25 cellular contexts compared by ENCODE assay signal in the genomic region with DNA sequence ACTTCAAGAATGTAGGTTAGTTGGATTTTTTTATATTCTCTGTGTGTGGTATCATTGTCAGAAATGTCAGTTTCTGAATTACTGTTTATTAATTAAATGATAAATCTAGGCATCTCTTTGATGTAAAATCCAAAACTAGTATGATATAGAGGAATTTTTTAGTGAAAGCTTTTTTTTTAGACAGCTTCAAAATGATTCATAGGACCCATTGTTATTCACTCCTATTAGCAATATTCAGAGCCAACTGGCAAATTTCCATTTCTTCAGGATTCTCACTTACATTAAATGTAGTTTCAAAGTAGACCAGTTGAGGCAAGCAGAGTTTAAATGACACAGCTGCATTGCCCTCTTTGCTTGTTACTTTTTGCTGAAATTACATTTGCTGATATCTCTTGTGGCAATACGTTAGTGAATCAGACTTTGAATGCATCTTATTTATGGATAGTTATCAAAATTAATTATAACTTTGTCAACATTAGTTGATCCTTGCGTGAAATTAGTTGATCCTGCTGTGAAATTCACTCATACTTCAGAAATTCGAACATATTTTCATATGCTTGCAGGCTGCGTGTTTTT. TPM values are rescaled to one million over a fixed set of nuclear protein-coding genes. Genes with fewer than 3 reads are reported as not detected.
DNase-seq lines count a peak whose midpoint lies in the region; ATAC-seq, FAIRE-seq and TF ChIP-seq lines count a peak whose summit lies in the region.
"Had no signal": no experiment of that assay in that cellular context is flagged by ENCODE, and none has a peak within 500 bp of the region (broad histone marks: within the 10 kb centered on the region; RNA-seq: fewer than 3 reads in every experiment).

No MANE protein-coding gene starts in this region.

- no peaks in the 10 kb centered on the region; the same call in 1 of the 2 replicates for H4K20me1 ChIP-seq in K562 (replicated peaks; ENCODE audit: control insufficient read depth, insufficient read depth, low read length)

- no peak for ATAC-seq in K562
- ATAC-seq: naive thymus-derived CD4-positive, alpha-beta T cell had no signal

- no peak overlapping the region for H3K27ac ChIP-seq in K562 (ENCODE audit: extremely low read depth, low read depth, low read length)
- H3K27ac ChIP-seq: neutrophil, tibial nerve had no signal

- FAIRE-seq in K562 (lab: Jason Lieb, UNC) = no peak
- no peak for FAIRE-seq in HTR-8/SVneo (lab: Jason Lieb, UNC)

- H3K27me3 ChIP-seq in K562 (ENCODE audit: control insufficient read depth in 2 of 2, insufficient read depth in 2 of 2, low read length in 2 of 2) = no peaks in the 10 kb centered on the region
- H3K27me3 ChIP-seq: neutrophil, tibial nerve had no signal

- TF ChIP-seq POLR2A in K562 (conservative IDR thresholded peaks at IDR 0.05) = no peak

- no peak for TF ChIP-seq RAD21 in K562 (CRISPR knock-in tag; conservative IDR thresholded peaks at IDR 0.05 in 1 of 2, IDR thresholded peaks at IDR 0.05 in 1 of 2)

- POLR2A ChIA-PET in K562 (lab: Yijun Ruan, JAX) = no interaction called here

- no peaks in the 10 kb centered on the region for H3K4me1 ChIP-seq in K562 (replicated peaks in 1 of 2; ENCODE audit: control insufficient read depth in 2 of 2, insufficient read depth in 2 of 2, low read length in 2 of 2)

- no peaks in the 10 kb centered on the region for H3K36me3 ChIP-seq in K562 (ENCODE audit: control insufficient read depth, insufficient read depth, low read length)
- H3K36me3 ChIP-seq: neutrophil, tibial nerve had no signal

- CTCF ChIA-PET in K562 (lab: Yijun Ruan, JAX; ENCODE audit: low intra/inter-chr PET ratio) = no interaction called here

- no peak overlapping the region for H2AFZ ChIP-seq in K562 (ENCODE audit: low read depth, low read length)

- intact Hi-C loops in K562 (cut with micrococcal nuclease) = no loop called here

- 35% methylated on average over 4 of the region's 4 CpGs for WGBS in K562 (ENCODE audit: insufficient coverage, low coverage, missing lambda C conversion rate)

- H3K9ac ChIP-seq in K562 (ENCODE audit: insufficient read depth in 1 of 2, low read depth in 2 of 2, low read length in 2 of 2) = no peak overlapping the region

- H3K4me2 ChIP-seq in K562 (ENCODE audit: insufficient read depth, low read length) = no peak overlapping the region

- TF ChIP-seq CTCF in K562 (IDR thresholded peaks at IDR 0.05 in 2 of 3, conservative IDR thresholded peaks at IDR 0.05 in 1 of 3; ENCODE audit: insufficient read depth in 2 of 3, low read depth in 1 of 3, low read length in 3 of 3) (no peak), fibroblast of pulmonary artery (IDR thresholded peaks at IDR 0.05; ENCODE audit: low read length, missing control alignments) (no peak)

- BruUV-seq in K562 (replicated peaks; lab: Mats Ljungman, UMichigan) = no TSS peak

- in situ Hi-C loops in K562 (cut with MboI) = no loop called here

- no peaks in the 10 kb centered on the region for H3K9me1 ChIP-seq in K562 (ENCODE audit: control insufficient read depth, insufficient read depth, low read length)

- H3K4me3 ChIP-seq in K562 = no peak overlapping the region
- H3K4me3 ChIP-seq in fibroblast of pulmonary artery (replicated peaks; ENCODE audit: low read depth, low read length) = no peak overlapping the region
- H3K4me3 ChIP-seq: tibial nerve had no signal

- TF ChIP-seq EP300 in K562 (IDR thresholded peaks at IDR 0.05; ENCODE audit: low read length) = no peak

- peak; percentile 44 for DNase-seq in NCI-H446 treated with DMSO at 0.1 percent for 48 hours (lab: John Stamatoyannopoulos, UW)
- no peak for DNase-seq in K562 (ENCODE audit: extremely low read depth in 1 of 4, low spot score in 3 of 4)
- DNase-seq in fibroblast of pulmonary artery (ENCODE audit: low read depth) = peak; percentile 83
- DNase-seq in nucleus accumbens (lab: John Stamatoyannopoulos, UW) = no peak
- no peak for DNase-seq in HTR-8/SVneo (ENCODE audit: insufficient read length, low spot score)
- DNase-seq in anterior cingulate cortex (lab: John Stamatoyannopoulos, UW) = no peak
- no peak for DNase-seq in NCI-H526 treated with DMSO at 0.1 percent for 48 hours (lab: John Stamatoyannopoulos, UW)
- DNase-seq: activated CD4-positive, alpha-beta memory T cell treated with anti-CD3 and anti-CD28 coated beads for 36 hours; activated CD4-positive, alpha-beta T cell treated with anti-CD3 and anti-CD28 coated beads for 1 hour; activated CD8-positive, alpha-beta memory T cell treated with anti-CD3 and anti-CD28 coated beads, Interleukin-2, amount 50 U/mL, for 4 hours; activated naive CD4-positive, alpha-beta T cell treated with Interleukin-2 at 50 U/mL for 16 hours; C1 segment of cervical spinal cord; cerebellar nuclear complex; DMS79 treated with DMSO at 0.1 percent for 48 hours; head of caudate nucleus; naive thymus-derived CD4-positive, alpha-beta T cell; NCI-H1092 treated with DMSO at 0.1 percent for 48 hours; NCI-H187 treated with DMSO at 0.1 percent for 48 hours; NCI-H2171; NCI-H510A; Right ventricle myocardium superior; stimulated activated CD4-positive, alpha-beta T cell treated with anti-CD3 and anti-CD28 coated beads, Interleukin-4, amount 100 ng/mL, for 4 hours had no signal

- H3K9me3 ChIP-seq in K562 (replicated peaks; ENCODE audit: control insufficient read depth, insufficient read depth, low read depth, low read length) = no peaks in the 10 kb centered on the region
- H3K9me3 ChIP-seq: neutrophil, tibial nerve had no signal

- no peaks in the 10 kb centered on the region for H3K79me2 ChIP-seq in K562 (ENCODE audit: control insufficient read depth, insufficient read depth, low read length)

TF ChIP-seq in K562, 482 proteins besides CTCF, POLR2A, EP300 and RAD21:
- no peak for TF ChIP-seq RAD51 (IDR thresholded peaks at IDR 0.05; ENCODE audit: borderline replicate concordance, low read depth)
- TF ChIP-seq, protein P1, sequence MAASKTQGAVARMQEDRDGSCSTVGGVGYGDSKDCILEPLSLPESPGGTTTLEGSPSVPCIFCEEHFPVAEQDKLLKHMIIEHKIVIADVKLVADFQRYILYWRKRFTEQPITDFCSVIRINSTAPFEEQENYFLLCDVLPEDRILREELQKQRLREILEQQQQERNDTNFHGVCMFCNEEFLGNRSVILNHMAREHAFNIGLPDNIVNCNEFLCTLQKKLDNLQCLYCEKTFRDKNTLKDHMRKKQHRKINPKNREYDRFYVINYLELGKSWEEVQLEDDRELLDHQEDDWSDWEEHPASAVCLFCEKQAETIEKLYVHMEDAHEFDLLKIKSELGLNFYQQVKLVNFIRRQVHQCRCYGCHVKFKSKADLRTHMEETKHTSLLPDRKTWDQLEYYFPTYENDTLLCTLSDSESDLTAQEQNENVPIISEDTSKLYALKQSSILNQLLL (CRISPR knock-in tag; IDR thresholded peaks at IDR 0.05; ENCODE audit: borderline replicate concordance) = peak; percentile 61; the same call in 1 of the 2 replicates

RNA-seq across cellular contexts. Expression of a gene that starts 20.3 kb away (rescaled TPM):
- total RNA-seq in K562 (2011; cell fraction: chromatin; rRNA removed; ENCODE audit: low replicate concordance) = 7.6 and 23.6 TPM in 2 replicates
- 11.6 and 14.0 TPM in 2 replicates for total RNA-seq in K562 (2011; cell fraction: nucleolus; rRNA removed)
- total RNA-seq in K562 (2011; cell fraction: nucleoplasm; rRNA removed) = 13.6 and 16.2 TPM in 2 replicates
- 14.3 and 18.8 TPM in 2 replicates for total RNA-seq in K562 (2014; rRNA removed)
- total RNA-seq in K562 (2014; rRNA removed; fragmentation: Illumina TruSeq; extraction: Trizol) = 33.5 and 42.0 TPM in 2 replicates
- 27.6 and 29.5 TPM in 2 replicates for total RNA-seq in K562 (2015; rRNA removed; fragmentation: Illumina TruSeq; extraction: Trizol)
- total RNA-seq in K562 (2021) = 18.5 and 20.3 TPM in 2 replicates
- polyA plus RNA-seq in K562 (2011; rRNA removed) = 25.0 and 28.7 TPM in 2 replicates
- 3.1 and 9.3 TPM in 2 replicates for polyA plus RNA-seq in K562 (2011; cell fraction: cytosol; rRNA removed)
- polyA plus RNA-seq in K562 (2011; cell fraction: nucleus; rRNA removed) = 4.4 and 7.7 TPM in 2 replicates
- 16.5 and 55.5 TPM in 2 replicates for polyA plus RNA-seq in K562 (2012)
- 29.4 and 29.8 TPM in 2 replicates for polyA plus RNA-seq in K562 (2014; fragmentation: Illumina TruSeq; extraction: Trizol)
- 10 to 100 TPM; 27.4 to 27.7 TPM for polyA plus RNA-seq in K562 (2014; fragmentation: Nextera tagmentation; extraction: Ambion mirVana)
- 19.3 and 20.7 TPM in 2 replicates for polyA plus RNA-seq in K562 (2014; rRNA removed)
- polyA minus RNA-seq in K562 (2011; rRNA and poly(A)+ RNA removed) = 31.5 and 38.3 TPM in 2 replicates
- 18.6 and 19.1 TPM in 2 replicates for polyA minus RNA-seq in K562 (2011; cell fraction: cytosol; rRNA and poly(A)+ RNA removed)
- polyA minus RNA-seq in K562 (2011; cell fraction: nucleus; rRNA and poly(A)+ RNA removed) = 17.2 and 19.0 TPM in 2 replicates

RNA-seq across cellular contexts. Expression of a gene that starts 20.6 kb away (rescaled TPM):
- 15.9 and 23.4 TPM in 2 replicates for total RNA-seq in K562 (2011; cell fraction: chromatin; rRNA removed; ENCODE audit: low replicate concordance)
- 3.8 and 8.0 TPM in 2 replicates for total RNA-seq in K562 (2011; cell fraction: nucleolus; rRNA removed)
- 10.6 and 11.6 TPM in 2 replicates for total RNA-seq in K562 (2011; cell fraction: nucleoplasm; rRNA removed)
- total RNA-seq in K562 (2014; rRNA removed) (1.5 and 2.0 TPM in 2 replicates), K562 (2014; rRNA removed; fragmentation: Illumina TruSeq; extraction: Trizol) (2.1 and 2.3 TPM in 2 replicates), K562 (2015; rRNA removed; fragmentation: Illumina TruSeq; extraction: Trizol) (1.7 and 2.1 TPM in 2 replicates), K562 (2021) (3.8 and 4.9 TPM in 2 replicates)
- polyA plus RNA-seq in K562 (2011; rRNA removed) (3.7 and 5.7 TPM in 2 replicates), K562 (2014; fragmentation: Illumina TruSeq; extraction: Trizol) (1.8 and 2.9 TPM in 2 replicates), K562 (2014; fragmentation: Nextera tagmentation; extraction: Ambion mirVana) (under 1 TPM; 0.42 to 0.45 TPM), K562 (2014; rRNA removed) (3.3 and 3.8 TPM in 2 replicates)
- 1.2 and 1.7 TPM in 2 replicates for polyA plus RNA-seq in K562 (2011; cell fraction: cytosol; rRNA removed)
- 18.4 and 29.9 TPM in 2 replicates for polyA plus RNA-seq in K562 (2011; cell fraction: nucleus; rRNA removed)
- 1.9 and 2.4 TPM in 2 replicates for polyA plus RNA-seq in K562 (2012)
- 4.3 and 6.8 TPM in 2 replicates for polyA minus RNA-seq in K562 (2011; rRNA and poly(A)+ RNA removed)
- polyA minus RNA-seq in K562 (2011; cell fraction: cytosol; rRNA and poly(A)+ RNA removed) = 1.1 and 1.2 TPM in 2 replicates
- polyA minus RNA-seq in K562 (2011; cell fraction: nucleus; rRNA and poly(A)+ RNA removed) = 10.6 and 13.5 TPM in 2 replicates
- polyA plus RNA-seq: IgD-negative memory B cell had no signal

Comparison
In these comparisons a context has a peak if more than half of its experiments do, and no peak if none do; other contexts are left out.
1. DNase-seq: peak in NCI-H446 treated with DMSO at 0.1 percent for 48 hours (single experiment) and fibroblast of pulmonary artery (single experiment); none in K562 (0 of 4), nucleus accumbens (0 of 56), HTR-8/SVneo (single experiment), anterior cingulate cortex (0 of 58) and NCI-H526 treated with DMSO at 0.1 percent for 48 hours (single experiment).